In genomic region chr11:123063396-123064267, GRCh38 we compare ENCODE assay signal across 2 cellular contexts.
A peak's percentile ranks its signal among the peaks of the same experiment; 100 is the strongest.
TF ChIP-seq lines count a peak whose summit lies in the region.

No MANE protein-coding gene starts in this region.

TF ChIP-seq in HEK293, 187 proteins besides CTCF, POLR2A, EP300 and RAD21 (continued from another document):
- TF ChIP-seq TSHZ1 (tag by site-specific recombination; IDR thresholded peaks at IDR 0.05; ENCODE audit: borderline replicate concordance) (no peak), MEIS1 (CRISPR knock-in tag; IDR thresholded peaks at IDR 0.05; ENCODE audit: borderline replicate concordance) (no peak), ZNF629 (tag by site-specific recombination; IDR thresholded peaks at IDR 0.05) (no peak), ZNF157 (tag by site-specific recombination; IDR thresholded peaks at IDR 0.05) (no peak), GFI1B (tag by site-specific recombination; IDR thresholded peaks at IDR 0.05) (no peak), ZEB2 (tag by site-specific recombination; IDR thresholded peaks at IDR 0.05) (no peak), ZNF341 (tag by site-specific recombination; IDR thresholded peaks at IDR 0.05; ENCODE audit: low read depth) (peak; percentile 14; the same call in 1 of the 2 replicates), AEBP2 (tag by site-specific recombination; IDR thresholded peaks at IDR 0.05; ENCODE audit: borderline replicate concordance) (no peak), ZSCAN5A (tag by site-specific recombination; IDR thresholded peaks at IDR 0.05) (no peak), ZSCAN16 (tag by site-specific recombination; IDR thresholded peaks at IDR 0.05) (no peak), ZNF280D (tag by site-specific recombination; IDR thresholded peaks at IDR 0.05) (no peak), ZNF654 (tag by site-specific recombination; IDR thresholded peaks at IDR 0.05; ENCODE audit: low read depth) (no peak), ZNF701 (tag by site-specific recombination; IDR thresholded peaks at IDR 0.05) (no peak), ZNF138 (tag by site-specific recombination; IDR thresholded peaks at IDR 0.05; ENCODE audit: borderline replicate concordance) (no peak)

TF ChIP-seq in K562, 482 proteins besides CTCF, POLR2A, EP300 and RAD21 (continued from another document and continues in another):
- TF ChIP-seq ZNF766 (CRISPR knock-in tag; conservative IDR thresholded peaks at IDR 0.05) (0 out of 2 replicates have a peak, but pooled peaks have one; percentile 43), KDM2B (CRISPR knock-in tag; IDR thresholded peaks at IDR 0.05) (no peak), CEBPG (CRISPR knock-in tag; IDR thresholded peaks at IDR 0.05) (peak; percentile 81; the same call in 1 of the 2 replicates), CEBPG (tag; conservative IDR thresholded peaks at IDR 0.05 in 1 of 2, IDR thresholded peaks at IDR 0.05 in 1 of 2) (peak; percentile 83 to 98), ETV6 (IDR thresholded peaks at IDR 0.05; ENCODE audit: borderline replicate concordance in 1 of 2, low read depth in 2 of 2, low read length in 1 of 2) (no peak), ETV6 (CRISPR knock-in tag; IDR thresholded peaks at IDR 0.05; ENCODE audit: borderline replicate concordance) (no peak), SMARCE1 (IDR thresholded peaks at IDR 0.05) (peak; percentile 54), NR0B1 (IDR thresholded peaks at IDR 0.05; ENCODE audit: partially characterized antibody) (no peak), ZNF277 (CRISPR knock-in tag; IDR thresholded peaks at IDR 0.05; ENCODE audit: borderline replicate concordance) (no peak), NCOR1 (IDR thresholded peaks at IDR 0.05) (0 out of 2 replicates have a peak, but pooled peaks have one; percentile 11), MED1 (CRISPR knock-in tag; IDR thresholded peaks at IDR 0.05; ENCODE audit: borderline replicate concordance) (no peak), PHF8 (IDR thresholded peaks at IDR 0.05; ENCODE audit: borderline replicate concordance, low read length) (no peak; the same call in 1 of the 2 replicates), ZNF707 (CRISPR knock-in tag; conservative IDR thresholded peaks at IDR 0.05) (no peak), CBFA2T3 (IDR thresholded peaks at IDR 0.05) (peak; percentile 51), PBX2 (CRISPR knock-in tag; IDR thresholded peaks at IDR 0.05; ENCODE audit: low read depth) (no peak), PBX2 (tag; conservative IDR thresholded peaks at IDR 0.05; ENCODE audit: low read depth) (no peak), HDAC8 (tag; IDR thresholded peaks at IDR 0.05) (no peak), STAT5A (IDR thresholded peaks at IDR 0.05; ENCODE audit: borderline replicate concordance, low read length) (no peak), GATAD2B (IDR thresholded peaks at IDR 0.05; ENCODE audit: borderline replicate concordance) (peak; percentile 14; the same call in 1 of the 2 replicates), ZNF311 (CRISPR knock-in tag; IDR thresholded peaks at IDR 0.05) (no peak), USF1 (CRISPR knock-in tag; IDR thresholded peaks at IDR 0.05) (no peak), ARID3A (IDR thresholded peaks at IDR 0.05; ENCODE audit: borderline replicate concordance, low read depth, low read length) (0 out of 2 replicates have a peak, but pooled peaks have one; percentile 13), MNT (conservative IDR thresholded peaks at IDR 0.05) (0 out of 4 replicates have a peak, but pooled peaks of 1 of the 2 experiments have one; percentile 23), NFATC3 (IDR thresholded peaks at IDR 0.05) (no peak), ZNF197 (CRISPR knock-in tag; IDR thresholded peaks at IDR 0.05; ENCODE audit: low read depth) (no peak), TAF1 (IDR thresholded peaks at IDR 0.05; ENCODE audit: control insufficient read depth, extremely low read depth, insufficient read depth, low read length, severe bottlenecking) (peak; percentile 23), ZSCAN32 (CRISPR knock-in tag; IDR thresholded peaks at IDR 0.05) (no peak), MECOM (CRISPR knock-in tag; IDR thresholded peaks at IDR 0.05) (no peak), BACH1 (tag; IDR thresholded peaks at IDR 0.05) (0 out of 2 replicates have a peak, but pooled peaks have one; percentile 32), SMARCA4 (IDR thresholded peaks at IDR 0.05) (peak; percentile 59), HMBOX1 (IDR thresholded peaks at IDR 0.05) (0 out of 2 replicates have a peak, but pooled peaks have one; percentile 37), SIRT6 (IDR thresholded peaks at IDR 0.05; ENCODE audit: low read depth, low read length) (no peak), XRCC3 (IDR thresholded peaks at IDR 0.05) (no peak), YY1 (IDR thresholded peaks at IDR 0.05; ENCODE audit: borderline replicate concordance in 1 of 3, control insufficient read depth in 1 of 3, extremely low read depth in 1 of 3, insufficient read depth in 3 of 3, insufficient read length in 1 of 3, insufficient replicate concordance in 2 of 3, low read depth in 1 of 3, low read length in 2 of 3) (peak in 2 of 3 experiments; percentile 65 to 86), IRF9 (tag; IDR thresholded peaks at IDR 0.05) (peak; percentile 41; the same call in 1 of the 2 replicates), BRF1 (IDR thresholded peaks at IDR 0.05; ENCODE audit: borderline replicate concordance, extremely low read depth, insufficient read length) (no peak), POU5F1 (IDR thresholded peaks at IDR 0.05; ENCODE audit: borderline replicate concordance, low read depth, low read length, partially characterized antibody) (no peak), POLR2H (tag; IDR thresholded peaks at IDR 0.05; ENCODE audit: low read depth) (no peak), TAL1 (IDR thresholded peaks at IDR 0.05) (peak; percentile 33; the same call in 1 of the 2 replicates), KDM1A (IDR thresholded peaks at IDR 0.05) (peak; percentile 30 to 46; a peak in 2 of 4 replicates), CREB3 (tag; conservative IDR thresholded peaks at IDR 0.05; ENCODE audit: low read depth) (0 out of 2 replicates have a peak, but pooled peaks have one; percentile 64), ZKSCAN8 (CRISPR knock-in tag; IDR thresholded peaks at IDR 0.05) (0 out of 2 replicates have a peak, but pooled peaks have one; percentile 29), ZFX (CRISPR knock-in tag; IDR thresholded peaks at IDR 0.05) (peak; percentile 66; the same call in 1 of the 2 replicates), BRD4 (IDR thresholded peaks at IDR 0.05) (no peak), ARID1B (IDR thresholded peaks at IDR 0.05) (peak; percentile 54), ATF7 (IDR thresholded peaks at IDR 0.05) (no peak), YBX1 (IDR thresholded peaks at IDR 0.05) (no peak), NR4A1 (CRISPR knock-in tag; IDR thresholded peaks at IDR 0.05) (no peak), NR4A1 (tag; IDR thresholded peaks at IDR 0.05) (0 out of 2 replicates have a peak, but pooled peaks have one; percentile 44), FOSL1 (tag; conservative IDR thresholded peaks at IDR 0.05) (peak; percentile 65), TEAD4 (IDR thresholded peaks at IDR 0.05; ENCODE audit: low read length) (peak; percentile 55; the same call in 1 of the 2 replicates), TEAD4 (CRISPR knock-in tag; IDR thresholded peaks at IDR 0.05; ENCODE audit: borderline replicate concordance) (no peak), ZNF134 (CRISPR knock-in tag; conservative IDR thresholded peaks at IDR 0.05) (no peak), DACH1 (IDR thresholded peaks at IDR 0.05; ENCODE audit: partially characterized antibody) (no peak), PTRF (tag; IDR thresholded peaks at IDR 0.05) (0 out of 2 replicates have a peak, but pooled peaks have one; percentile 14), GTF2E2 (tag; IDR thresholded peaks at IDR 0.05) (0 out of 2 replicates have a peak, but pooled peaks have one; percentile 18), ELF4 (CRISPR knock-in tag; IDR thresholded peaks at IDR 0.05) (no peak)
